7 cellular contexts compared by ENCODE assay signal in the genomic region with DNA sequence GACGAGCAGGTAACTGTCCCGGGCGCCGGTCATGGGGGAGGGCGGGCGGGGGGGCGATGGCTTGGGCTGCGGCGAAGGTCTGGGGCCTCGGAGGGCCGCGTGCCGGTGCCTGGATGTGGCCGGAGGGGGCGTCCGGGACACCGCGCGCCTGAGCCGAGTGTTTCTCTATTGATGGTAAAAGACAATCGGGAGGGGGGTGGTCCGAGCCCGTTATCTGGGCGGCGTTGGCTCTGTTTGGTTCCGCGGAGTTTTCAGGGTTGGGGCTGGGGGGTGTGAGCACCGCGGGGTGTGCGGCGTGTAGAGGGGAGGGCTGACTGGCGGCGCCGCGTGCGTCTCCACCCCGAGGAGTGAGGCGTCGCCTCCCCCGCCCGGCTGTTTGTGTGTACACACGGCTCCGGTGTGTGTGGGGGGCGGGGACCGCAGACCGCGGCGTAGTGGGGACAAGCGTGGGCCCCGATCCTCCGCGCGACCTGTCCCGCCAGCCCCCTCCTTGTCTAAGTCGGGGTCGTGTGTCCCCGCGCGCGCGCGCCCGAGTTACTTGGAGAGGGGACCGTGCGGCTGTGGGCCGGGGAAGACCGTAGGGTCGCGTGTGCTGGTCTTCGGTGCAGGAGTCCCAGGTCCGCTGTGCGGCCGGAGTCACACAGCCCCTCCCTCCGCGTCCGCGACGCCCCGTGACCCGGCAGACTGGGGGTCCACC. TPM values are rescaled to one million over a fixed set of nuclear protein-coding genes. Genes with fewer than 3 reads are reported as not detected.
DNase-seq lines count a peak whose midpoint lies in the region; ATAC-seq and TF ChIP-seq lines count a peak whose summit lies in the region.

No MANE protein-coding gene starts in this region.

- H3K27me3 Mint-ChIP-seq in natural killer cell (ENCODE audit: low read depth in 2 of 2), result peaks cover 8 to 15% of the 10 kb centered on the region in 2 donors

- intact Hi-C loops in PC-3 (cut with micrococcal nuclease) (loop anchor here (2.0 to 10.0 kb wide), 2 partner anchors 66 to 90 kb away; no protein-coding TSS in a partner anchor), natural killer cell (cut with micrococcal nuclease) (no loop called here)

- peak overlapping the region; percentile 87 for H3K4me2 ChIP-seq in PC-3 (ENCODE audit: low read length)

- peaks cover 4% of the 10 kb centered on the region; the same call in 1 of the 2 replicates for H3K79me2 ChIP-seq in PC-3 (ENCODE audit: low read length)

- TF ChIP-seq CTCF in GM13977 (IDR thresholded peaks at IDR 0.05; ENCODE audit: extremely low read depth, insufficient read depth, missing control alignments) (peak; percentile 26), PC-3 (conservative IDR thresholded peaks at IDR 0.05; ENCODE audit: low read depth, low read length) (no peak), foreskin fibroblast (IDR thresholded peaks at IDR 0.05; ENCODE audit: low read depth, low read length) (peak; percentile 18), natural killer cell (IDR thresholded peaks at IDR 0.05) (no peak), upper lobe of left lung (IDR thresholded peaks at IDR 0.05) (peak in 1 of 6 experiments; percentile 29)

- H3K4me1 ChIP-seq in PC-3 (ENCODE audit: insufficient read depth, low read length), result peaks cover 23% of the 10 kb centered on the region; the same call in 1 of the 2 replicates
- H3K4me1 ChIP-seq in upper lobe of left lung, result peaks cover 9 to 41% (median 12%) of the 10 kb centered on the region in 4 donors

- BruUV-seq in PC-3 (replicated peaks; lab: Mats Ljungman, UMichigan), result no TSS peak

- POLR2A ChIA-PET in PC-3 (lab: Charles Lee; ENCODE audit: unreplicated experiment), result no interaction called here

- H3K36me3 ChIP-seq in PC-3 (ENCODE audit: low read depth, low read length) (no peaks in the 10 kb centered on the region), upper lobe of left lung (no peaks in the 10 kb centered on the region)

- TF ChIP-seq EP300 in upper lobe of left lung (IDR thresholded peaks at IDR 0.05), result no peak

- H3K4me3 Mint-ChIP-seq in natural killer cell, result peak overlapping the region; percentile 90

- H3K4me3 ChIP-seq in PC-3 (ENCODE audit: low read length) (peak overlapping the region; percentile 76), foreskin fibroblast (ENCODE audit: low read depth in 1 of 2, low read length in 2 of 2) (peak overlapping the region; percentile 85 to 94), upper lobe of left lung (peak overlapping the region; percentile 73 to 83 (median 82))

- peak; percentile 68 for DNase-seq in GM13977 (ENCODE audit: low spot score)
- DNase-seq in PC-3, result peak; percentile 29
- DNase-seq in activated effector memory CD4-positive, alpha-beta T cell treated with anti-CD3 and anti-CD28 coated beads, Interleukin-2, amount 50 U/mL, for 16 hours, result peak; percentile 82
- DNase-seq in foreskin fibroblast, result peak; percentile 65 to 84
- DNase-seq in natural killer cell, result peak; percentile 25
- DNase-seq in upper lobe of left lung, result peak; percentile 68 to 93

- no peaks in the 10 kb centered on the region for H3K9me3 ChIP-seq in PC-3 (ENCODE audit: low read length)
- no peaks in the 10 kb centered on the region for H3K9me3 ChIP-seq in upper lobe of left lung

- H3K27me3 ChIP-seq in PC-3 (ENCODE audit: low read length) (no peaks in the 10 kb centered on the region), upper lobe of left lung (no peaks in the 10 kb centered on the region)

- H3K9me3 Mint-ChIP-seq in natural killer cell, result no peaks in the 10 kb centered on the region

- H3K36me3 Mint-ChIP-seq in natural killer cell, result no peaks in the 10 kb centered on the region

- no peaks in the 10 kb centered on the region for H3K9me2 ChIP-seq in PC-3 (replicated peaks; ENCODE audit: low read length)

- peak overlapping the region; percentile 68 for H2AFZ ChIP-seq in PC-3 (ENCODE audit: low read length)

- no peak overlapping the region for H3K27ac ChIP-seq in PC-3 (ENCODE audit: low read length)
- H3K27ac ChIP-seq in upper lobe of left lung, result peak overlapping the region; percentile 85 to 91 (median 88)

- in situ Hi-C loops in GM13977 (cut with MboI; ENCODE audit: low pct_unique_long_range_greater_than_20kb, low sequenced_read_pairs, unreplicated experiment), result no loop called here

- peak overlapping the region in 1 of 2 donors; percentile 63 for H3K27ac Mint-ChIP-seq in natural killer cell

- H3F3A ChIP-seq in PC-3 (ENCODE audit: low read length, unreplicated experiment), result no peaks in the 10 kb centered on the region

- no peak for TF ChIP-seq POLR2A in upper lobe of left lung (IDR thresholded peaks at IDR 0.05)

- no peaks in the 10 kb centered on the region for H4K20me1 ChIP-seq in PC-3 (ENCODE audit: low read length)

- peak; percentile 42 for ATAC-seq in HG03066 (IDR thresholded peaks at IDR 0.05; ENCODE audit: low read depth, unreplicated experiment)
- peak; percentile 37 for ATAC-seq in PC-3
- ATAC-seq in natural killer cell, result peak; percentile 51 to 63 (median 53)
- peak; percentile 71 to 79 for ATAC-seq in upper lobe of left lung (ENCODE audit: low FRiP score in 2 of 2)

- WGBS in upper lobe of left lung, 2 donors, result 0% methylated on average over 19 to 46 of the region's 80 CpGs

- CTCF ChIA-PET in PC-3 (lab: Charles Lee), result no interaction called here

- H3K9ac ChIP-seq in PC-3 (ENCODE audit: low read length), result peak overlapping the region; percentile 40

- H3K4me1 Mint-ChIP-seq in natural killer cell, result peaks cover 4 to 24% of the 10 kb centered on the region in 2 donors

RNA-seq across cellular contexts. Expression of gene CTIF, which starts 1.6 kb away (rescaled TPM):
- 5.8 and 6.8 TPM in 2 replicates for total RNA-seq in PC-3 (2014; rRNA removed)
- 10 to 100 TPM in 1 of 3 donors, 1 to 10 TPM in 2; 6.9 to 10.2 (median 8.2) TPM for total RNA-seq in natural killer cell
- total RNA-seq in upper lobe of left lung, result 10 to 100 TPM; 32.1 to 62.4 (median 47.8) TPM

Comparison
In these comparisons a context has a peak if more than half of its experiments do, and no peak if none do; other contexts are left out.
1. DNase-seq: peak in every context shown above with its lines; median percentile 82 in activated effector memory CD4-positive, alpha-beta T cell treated with anti-CD3 and anti-CD28 coated beads, Interleukin-2, amount 50 U/mL, for 16 hours; 80 in upper lobe of left lung; 74 in foreskin fibroblast; 68 in GM13977; 29 in PC-3; 25 in natural killer cell.
2. CTCF ChIP-seq: peak in GM13977 (single experiment) and foreskin fibroblast (single experiment); none in PC-3 (single experiment) and natural killer cell (single experiment).
3. Peak in every context shown above with its lines, with median percentiles within 50 percentile points of each other: ATAC-seq and H3K4me3 ChIP-seq.